Comparison of ENCODE assay signal across 8 cellular contexts in genomic region chr1:179881642-179882252, GRCh38. TPM values are rescaled to one million over a fixed set of nuclear protein-coding genes. Genes with fewer than 3 reads are reported as not detected.
A peak's percentile ranks its signal among the peaks of the same experiment; 100 is the strongest.
DNase-seq lines count a peak whose midpoint lies in the region; ATAC-seq and TF ChIP-seq lines count a peak whose summit lies in the region.

No MANE protein-coding gene starts in this region.

- peak overlapping the region; percentile 92 to 98 (median 97) for H3K27ac ChIP-seq in BLaER1 treated with 17β-estradiol and CSF1 and Interleukin-3, amounts not matched to agents 10 nM and 100 nM
- H3K27ac ChIP-seq in OCI-LY3 (ENCODE audit: low read length), result peak overlapping the region; percentile 95

- H3K9me3 ChIP-seq in BLaER1 treated with 17β-estradiol and CSF1 and Interleukin-3, amounts not matched to agents 10 nM and 100 nM (replicated peaks in 1 of 11), result no peaks in the 10 kb centered on the region
- no peaks in the 10 kb centered on the region for H3K9me3 ChIP-seq in OCI-LY3 (ENCODE audit: insufficient read depth, low read length)

- peak overlapping the region; percentile 100 for H3K27ac Mint-ChIP-seq in chondrocyte (ENCODE audit: unreplicated experiment)

- H3K4me3 ChIP-seq in BLaER1 treated with 17β-estradiol and CSF1 and Interleukin-3, amounts not matched to agents 10 nM and 100 nM, result peak overlapping the region; percentile 69 to 96 (median 83)
- peak overlapping the region; percentile 86 for H3K4me3 ChIP-seq in OCI-LY3 (ENCODE audit: low read length)

- H3K79me2 ChIP-seq in OCI-LY3 (ENCODE audit: low read length), result peaks cover 56% of the 10 kb centered on the region

- H3K36me3 Mint-ChIP-seq in chondrocyte (ENCODE audit: low read depth), result peaks cover 2% of the 10 kb centered on the region

- H3K27me3 Mint-ChIP-seq in chondrocyte (ENCODE audit: low read depth), result no peaks in the 10 kb centered on the region

- peak overlapping the region; percentile 73 for H2AFZ ChIP-seq in OCI-LY3 (ENCODE audit: low read depth, low read length)

- peaks cover 29 to 57% (median 47%) of the 10 kb centered on the region in 10 experiments for H3K4me1 ChIP-seq in BLaER1 treated with 17β-estradiol and CSF1 and Interleukin-3, amounts not matched to agents 10 nM and 100 nM
- H3K4me1 ChIP-seq in OCI-LY3 (ENCODE audit: low read length), result peaks cover 26% of the 10 kb centered on the region

- DNase-seq in chondrocyte (ENCODE audit: low spot score) (no peak), left lobe of liver (ENCODE audit: low spot score) (peak; percentile 87), stromal cell of bone marrow (ENCODE audit: low read depth) (peak; percentile 92)
- DNase-seq in stimulated activated CD4-positive, alpha-beta T cell treated with anti-CD3 and anti-CD28 coated beads, Interleukin-1b, Interleukin-23, amount 100 ng/mL, for 48 hours, result no peak

- no peaks in the 10 kb centered on the region for H3K9me3 Mint-ChIP-seq in chondrocyte (ENCODE audit: low read depth)

- peak; percentile 2 for ATAC-seq in GM21737 (IDR thresholded peaks at IDR 0.05; ENCODE audit: unreplicated experiment)
- peak; percentile 77 for ATAC-seq in left lobe of liver
- no peak for ATAC-seq in GM19351 (IDR thresholded peaks at IDR 0.05; ENCODE audit: unreplicated experiment)

- peaks cover 20 to 25% (median 23%) of the 10 kb centered on the region in 11 experiments for H3K36me3 ChIP-seq in BLaER1 treated with 17β-estradiol and CSF1 and Interleukin-3, amounts not matched to agents 10 nM and 100 nM
- H3K36me3 ChIP-seq in OCI-LY3 (replicated peaks; ENCODE audit: low read depth, low read length), result peaks cover 19% of the 10 kb centered on the region

- peak overlapping the region; percentile 81 to 95 (median 87) for H3K4me2 ChIP-seq in BLaER1 treated with 17β-estradiol and CSF1 and Interleukin-3, amounts not matched to agents 10 nM and 100 nM
- peak overlapping the region; percentile 87 for H3K4me2 ChIP-seq in OCI-LY3 (ENCODE audit: low read length)

- no peak for TF ChIP-seq CTCF in OCI-LY3 (IDR thresholded peaks at IDR 0.05; ENCODE audit: low read depth, low read length)
- no peak for TF ChIP-seq CTCF in chondrocyte (IDR thresholded peaks at IDR 0.05)

- H3K4me1 Mint-ChIP-seq in chondrocyte (ENCODE audit: low read depth), result peaks cover 46% of the 10 kb centered on the region

- no peaks in the 10 kb centered on the region for H3K27me3 ChIP-seq in BLaER1 treated with 17β-estradiol and CSF1 and Interleukin-3, amounts not matched to agents 10 nM and 100 nM
- no peaks in the 10 kb centered on the region for H3K27me3 ChIP-seq in OCI-LY3 (ENCODE audit: low read depth, low read length)

- H3K4me3 Mint-ChIP-seq in chondrocyte (ENCODE audit: unreplicated experiment), result peak overlapping the region; percentile 93

- H4K20me1 ChIP-seq in BLaER1 treated with 17β-estradiol and CSF1 and Interleukin-3, amounts not matched to agents 10 nM and 100 nM, result peaks cover 0 to 9% (median 4%) of the 10 kb centered on the region in 11 experiments; a peak in 8 of 22 replicates
- peaks cover 9% of the 10 kb centered on the region; the same call in 1 of the 2 replicates for H4K20me1 ChIP-seq in OCI-LY3 (ENCODE audit: insufficient read depth, low read length)

- H3K9ac ChIP-seq in BLaER1 treated with 17β-estradiol and CSF1 and Interleukin-3, amounts not matched to agents 10 nM and 100 nM, result peak overlapping the region; percentile 90 to 97 (median 95)
- H3K9ac ChIP-seq in OCI-LY3 (ENCODE audit: low read length), result peak overlapping the region; percentile 94

RNA-seq across cellular contexts. Expression of gene TOR1AIP1, which starts 0.3 kb away (rescaled TPM):
- 42.1 to 61.2 TPM (median 42.6 TPM) in 3 replicates for total RNA-seq in chondrocyte
- 22.2 TPM for total RNA-seq in left lobe of liver

RNA-seq across cellular contexts. Expression of gene TOR1AIP2, which starts 4.1 kb away (rescaled TPM):
- total RNA-seq in chondrocyte (85.2 to 98.5 TPM (median 85.8 TPM) in 3 replicates), left lobe of liver (84.1 TPM)

Comparison
In these comparisons a context has a peak if more than half of its experiments do, and no peak if none do; other contexts are left out.
1. DNase-seq: peak in left lobe of liver (single experiment) and stromal cell of bone marrow (single experiment); none in chondrocyte (single experiment) and stimulated activated CD4-positive, alpha-beta T cell treated with anti-CD3 and anti-CD28 coated beads, Interleukin-1b, Interleukin-23, amount 100 ng/mL, for 48 hours (single experiment).